1 cellular context compared by ENCODE assay signal in the genomic region with DNA sequence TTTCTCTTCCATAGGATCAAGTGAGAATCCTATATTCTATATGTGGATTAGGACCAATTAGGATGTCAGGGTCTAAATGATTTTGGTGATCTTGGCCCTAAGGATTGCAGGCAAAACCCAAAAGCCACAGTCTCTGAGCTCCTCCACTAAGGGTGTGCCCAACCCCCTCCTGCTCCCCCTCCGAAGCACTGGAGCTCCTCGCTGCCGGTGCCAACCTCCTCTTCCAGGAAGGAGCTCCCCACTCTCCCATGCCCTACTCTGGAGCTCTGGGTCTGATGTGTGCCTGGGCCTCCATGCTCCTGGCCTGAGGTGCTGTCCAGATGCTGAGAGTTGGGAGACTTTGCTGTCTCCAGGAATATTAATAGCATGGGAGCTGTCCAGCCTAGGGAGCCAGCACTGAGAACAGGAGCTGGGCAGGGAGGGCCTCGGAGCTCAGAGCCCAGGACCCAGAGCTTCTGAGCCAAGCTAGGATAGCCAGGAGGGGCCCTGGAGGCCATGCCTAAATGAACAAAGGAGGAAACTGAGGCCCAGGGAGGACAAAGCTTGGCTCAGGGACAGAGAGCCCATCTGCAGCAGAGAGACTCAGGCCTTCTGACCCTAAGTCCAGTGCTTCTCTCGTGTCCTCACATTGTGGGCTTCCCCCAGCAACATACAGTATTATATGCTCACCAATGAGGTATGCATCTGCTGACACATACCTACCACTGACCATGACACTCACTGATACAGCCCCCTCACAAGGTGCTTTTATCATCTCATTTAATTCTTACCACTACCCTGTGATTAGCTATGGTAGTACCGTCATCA.
TF ChIP-seq lines count a peak whose summit lies in the region.

No MANE protein-coding gene starts in this region.

TF ChIP-seq in HepG2, 621 proteins besides CTCF, POLR2A, EP300 and RAD21 (continued from another document and continues in another):
- TF ChIP-seq, protein P1, sequence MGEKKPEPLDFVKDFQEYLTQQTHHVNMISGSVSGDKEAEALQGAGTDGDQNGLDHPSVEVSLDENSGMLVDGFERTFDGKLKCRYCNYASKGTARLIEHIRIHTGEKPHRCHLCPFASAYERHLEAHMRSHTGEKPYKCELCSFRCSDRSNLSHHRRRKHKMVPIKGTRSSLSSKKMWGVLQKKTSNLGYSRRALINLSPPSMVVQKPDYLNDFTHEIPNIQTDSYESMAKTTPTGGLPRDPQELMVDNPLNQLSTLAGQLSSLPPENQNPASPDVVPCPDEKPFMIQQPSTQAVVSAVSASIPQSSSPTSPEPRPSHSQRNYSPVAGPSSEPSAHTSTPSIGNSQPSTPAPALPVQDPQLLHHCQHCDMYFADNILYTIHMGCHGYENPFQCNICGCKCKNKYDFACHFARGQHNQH (CRISPR knock-in tag; IDR thresholded peaks at IDR 0.05): peak; percentile 88
- TF ChIP-seq MYNN (CRISPR knock-in tag; IDR thresholded peaks at IDR 0.05; ENCODE audit: low read depth): peak; percentile 84; the same call in 1 of the 2 replicates
- TF ChIP-seq RFXANK (CRISPR knock-in tag; IDR thresholded peaks at IDR 0.05): peak; percentile 63; the same call in 1 of the 2 replicates
- no peak for TF ChIP-seq ZNF598 (CRISPR knock-in tag; IDR thresholded peaks at IDR 0.05; ENCODE audit: borderline replicate concordance)
- peak; percentile 85; the same call in 1 of the 2 replicates for TF ChIP-seq YEATS2 (CRISPR knock-in tag; IDR thresholded peaks at IDR 0.05; ENCODE audit: borderline replicate concordance)
- peak; percentile 64 for TF ChIP-seq BCL6 (CRISPR knock-in tag; IDR thresholded peaks at IDR 0.05)
- TF ChIP-seq ZNF12 (CRISPR knock-in tag; IDR thresholded peaks at IDR 0.05): peak; percentile 80; the same call in 1 of the 2 replicates
- TF ChIP-seq HOMEZ (CRISPR knock-in tag; IDR thresholded peaks at IDR 0.05; ENCODE audit: low read depth): 0 out of 2 replicates have a peak, but pooled peaks have one; percentile 72
- peak; percentile 61; the same call in 1 of the 2 replicates for TF ChIP-seq ZNF709 (CRISPR knock-in tag; IDR thresholded peaks at IDR 0.05)
- peak; percentile 86; the same call in 1 of the 2 replicates for TF ChIP-seq ZKSCAN8 (CRISPR knock-in tag; IDR thresholded peaks at IDR 0.05; ENCODE audit: borderline replicate concordance)
- TF ChIP-seq PITX1 (CRISPR knock-in tag; IDR thresholded peaks at IDR 0.05): peak; percentile 33; the same call in 1 of the 2 replicates
- TF ChIP-seq KDM3A (CRISPR knock-in tag; IDR thresholded peaks at IDR 0.05; ENCODE audit: low read depth): peak; percentile 43; the same call in 1 of the 2 replicates
- TF ChIP-seq ZNF615 (CRISPR knock-in tag; IDR thresholded peaks at IDR 0.05; ENCODE audit: borderline replicate concordance): peak; percentile 47; the same call in 1 of the 2 replicates
- TF ChIP-seq, protein P2, sequence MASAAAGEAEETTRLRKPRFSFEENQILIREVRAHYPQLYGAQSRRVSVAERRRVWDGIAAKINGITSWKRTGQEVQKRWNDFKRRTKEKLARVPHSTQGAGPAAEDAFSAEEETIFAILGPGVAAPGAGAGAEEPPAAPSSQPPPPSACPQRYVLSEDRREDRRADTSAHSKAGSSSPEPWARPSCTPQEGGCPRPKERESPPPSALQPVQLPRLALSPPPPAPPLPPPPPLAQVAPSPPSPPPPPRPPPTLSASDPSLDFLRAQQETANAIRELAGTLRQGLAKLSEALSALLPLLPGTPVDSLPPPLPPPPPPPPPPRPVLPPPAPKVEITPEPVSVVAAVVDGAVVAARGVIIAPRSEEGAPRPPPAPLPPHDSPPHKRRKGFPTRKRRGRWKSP (CRISPR knock-in tag; IDR thresholded peaks at IDR 0.05): peak; percentile 77; the same call in 1 of the 2 replicates
- 0 out of 2 replicates have a peak, but pooled peaks have one; percentile 59 for TF ChIP-seq MTERF4 (CRISPR knock-in tag; IDR thresholded peaks at IDR 0.05)
- peak; percentile 40; the same call in 1 of the 2 replicates for TF ChIP-seq TAF1 (CRISPR knock-in tag; IDR thresholded peaks at IDR 0.05)
- TF ChIP-seq, protein P3, sequence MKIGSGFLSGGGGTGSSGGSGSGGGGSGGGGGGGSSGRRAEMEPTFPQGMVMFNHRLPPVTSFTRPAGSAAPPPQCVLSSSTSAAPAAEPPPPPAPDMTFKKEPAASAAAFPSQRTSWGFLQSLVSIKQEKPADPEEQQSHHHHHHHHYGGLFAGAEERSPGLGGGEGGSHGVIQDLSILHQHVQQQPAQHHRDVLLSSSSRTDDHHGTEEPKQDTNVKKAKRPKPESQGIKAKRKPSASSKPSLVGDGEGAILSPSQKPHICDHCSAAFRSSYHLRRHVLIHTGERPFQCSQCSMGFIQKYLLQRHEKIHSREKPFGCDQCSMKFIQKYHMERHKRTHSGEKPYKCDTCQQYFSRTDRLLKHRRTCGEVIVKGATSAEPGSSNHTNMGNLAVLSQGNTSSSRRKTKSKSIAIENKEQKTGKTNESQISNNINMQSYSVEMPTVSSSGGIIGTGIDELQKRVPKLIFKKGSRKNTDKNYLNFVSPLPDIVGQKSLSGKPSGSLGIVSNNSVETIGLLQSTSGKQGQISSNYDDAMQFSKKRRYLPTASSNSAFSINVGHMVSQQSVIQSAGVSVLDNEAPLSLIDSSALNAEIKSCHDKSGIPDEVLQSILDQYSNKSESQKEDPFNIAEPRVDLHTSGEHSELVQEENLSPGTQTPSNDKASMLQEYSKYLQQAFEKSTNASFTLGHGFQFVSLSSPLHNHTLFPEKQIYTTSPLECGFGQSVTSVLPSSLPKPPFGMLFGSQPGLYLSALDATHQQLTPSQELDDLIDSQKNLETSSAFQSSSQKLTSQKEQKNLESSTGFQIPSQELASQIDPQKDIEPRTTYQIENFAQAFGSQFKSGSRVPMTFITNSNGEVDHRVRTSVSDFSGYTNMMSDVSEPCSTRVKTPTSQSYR (CRISPR knock-in tag; IDR thresholded peaks at IDR 0.05; ENCODE audit: borderline replicate concordance): peak; percentile 77
- TF ChIP-seq HMG20A (CRISPR knock-in tag; IDR thresholded peaks at IDR 0.05; ENCODE audit: borderline replicate concordance): peak; percentile 54; the same call in 1 of the 2 replicates
- TF ChIP-seq KLF12 (CRISPR knock-in tag; IDR thresholded peaks at IDR 0.05; ENCODE audit: borderline replicate concordance): peak; percentile 53; the same call in 1 of the 2 replicates
- no peak for TF ChIP-seq EEA1 (CRISPR knock-in tag; IDR thresholded peaks at IDR 0.05; ENCODE audit: borderline replicate concordance)
- TF ChIP-seq ZNF724P (CRISPR knock-in tag; IDR thresholded peaks at IDR 0.05; ENCODE audit: borderline replicate concordance): peak; percentile 84; the same call in 1 of the 2 replicates
- no peak for TF ChIP-seq ZBTB37 (CRISPR knock-in tag; IDR thresholded peaks at IDR 0.05)
- TF ChIP-seq, protein P4, sequence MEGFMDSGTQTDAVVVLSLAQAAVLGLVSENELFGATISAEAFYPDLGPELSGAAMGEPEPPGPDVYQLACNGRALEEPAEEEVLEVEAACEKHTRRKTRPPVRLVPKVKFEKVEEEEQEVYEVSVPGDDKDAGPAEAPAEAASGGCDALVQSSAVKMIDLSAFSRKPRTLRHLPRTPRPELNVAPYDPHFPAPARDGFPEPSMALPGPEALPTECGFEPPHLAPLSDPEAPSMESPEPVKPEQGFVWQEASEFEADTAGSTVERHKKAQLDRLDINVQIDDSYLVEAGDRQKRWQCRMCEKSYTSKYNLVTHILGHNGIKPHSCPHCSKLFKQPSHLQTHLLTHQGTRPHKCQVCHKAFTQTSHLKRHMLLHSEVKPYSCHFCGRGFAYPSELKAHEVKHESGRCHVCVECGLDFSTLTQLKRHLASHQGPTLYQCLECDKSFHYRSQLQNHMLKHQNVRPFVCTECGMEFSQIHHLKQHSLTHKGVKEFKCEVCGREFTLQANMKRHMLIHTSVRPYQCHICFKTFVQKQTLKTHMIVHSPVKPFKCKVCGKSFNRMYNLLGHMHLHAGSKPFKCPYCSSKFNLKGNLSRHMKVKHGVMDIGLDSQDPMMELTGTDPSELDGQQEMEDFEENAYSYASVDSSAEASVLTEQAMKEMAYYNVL (CRISPR knock-in tag; IDR thresholded peaks at IDR 0.05; ENCODE audit: borderline replicate concordance): no peak
- no peak for TF ChIP-seq SIX1 (CRISPR knock-in tag; IDR thresholded peaks at IDR 0.05; ENCODE audit: borderline replicate concordance)
- no peak for TF ChIP-seq NR2C2 (CRISPR knock-in tag; IDR thresholded peaks at IDR 0.05; ENCODE audit: borderline replicate concordance)
- TF ChIP-seq, protein P5, sequence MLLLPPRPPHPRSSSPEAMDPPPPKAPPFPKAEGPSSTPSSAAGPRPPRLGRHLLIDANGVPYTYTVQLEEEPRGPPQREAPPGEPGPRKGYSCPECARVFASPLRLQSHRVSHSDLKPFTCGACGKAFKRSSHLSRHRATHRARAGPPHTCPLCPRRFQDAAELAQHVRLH (CRISPR knock-in tag; IDR thresholded peaks at IDR 0.05; ENCODE audit: borderline replicate concordance, low read depth): peak; percentile 90; the same call in 1 of the 2 replicates
- no peak for TF ChIP-seq BATF2 (CRISPR knock-in tag; IDR thresholded peaks at IDR 0.05)
- TF ChIP-seq EED (CRISPR knock-in tag; IDR thresholded peaks at IDR 0.05): no peak
- 0 out of 2 replicates have a peak, but pooled peaks have one; percentile 40 for TF ChIP-seq ZNF816 (CRISPR knock-in tag; IDR thresholded peaks at IDR 0.05; ENCODE audit: borderline replicate concordance)
- 0 out of 2 replicates have a peak, but pooled peaks have one; percentile 76 for TF ChIP-seq AKNA (CRISPR knock-in tag; IDR thresholded peaks at IDR 0.05; ENCODE audit: borderline replicate concordance)
- peak; percentile 78 for TF ChIP-seq HDAC2 (CRISPR knock-in tag; IDR thresholded peaks at IDR 0.05)
- TF ChIP-seq, protein P6, sequence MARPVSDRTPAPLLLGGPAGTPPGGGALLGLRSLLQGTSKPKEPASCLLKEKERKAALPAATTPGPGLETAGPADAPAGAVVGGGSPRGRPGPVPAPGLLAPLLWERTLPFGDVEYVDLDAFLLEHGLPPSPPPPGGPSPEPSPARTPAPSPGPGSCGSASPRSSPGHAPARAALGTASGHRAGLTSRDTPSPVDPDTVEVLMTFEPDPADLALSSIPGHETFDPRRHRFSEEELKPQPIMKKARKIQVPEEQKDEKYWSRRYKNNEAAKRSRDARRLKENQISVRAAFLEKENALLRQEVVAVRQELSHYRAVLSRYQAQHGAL (CRISPR knock-in tag; IDR thresholded peaks at IDR 0.05; ENCODE audit: not compliant biosample characterization): peak; percentile 75
- peak; percentile 59; the same call in 1 of the 2 replicates for TF ChIP-seq ZNF563 (CRISPR knock-in tag; IDR thresholded peaks at IDR 0.05)
